Comparison of ENCODE assay signal across 1 cellular context in the genomic region with DNA sequence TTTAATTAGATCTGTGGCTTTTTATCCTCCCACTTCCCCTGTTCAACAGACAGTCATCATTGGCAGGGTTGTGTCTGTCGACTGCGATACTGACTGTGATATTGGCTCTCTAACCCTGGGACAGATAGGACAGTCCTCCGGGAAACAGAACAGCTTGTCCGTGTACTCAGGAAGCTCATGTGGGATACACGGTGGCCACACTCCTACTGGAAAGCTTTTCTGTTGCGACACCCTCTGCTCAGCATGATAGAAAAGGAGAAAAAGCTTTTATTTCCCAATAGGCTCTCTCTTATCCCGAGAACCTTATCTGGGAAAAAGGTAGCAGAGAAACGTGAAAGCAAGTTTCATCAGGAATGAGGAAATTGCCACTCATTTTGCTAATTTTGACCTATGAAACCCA.
TF ChIP-seq lines count a peak whose summit lies in the region.

No MANE protein-coding gene starts in this region.

TF ChIP-seq in IMR-90, 13 proteins besides CTCF, POLR2A, EP300 and RAD21 (continued from another document):
- peak; percentile 40; the same call in 1 of the 2 replicates for TF ChIP-seq BHLHE40 (IDR thresholded peaks at IDR 0.05; ENCODE audit: low read depth, low read length)
- no peak for TF ChIP-seq MAFK (IDR thresholded peaks at IDR 0.05; ENCODE audit: low read depth, low read length)
- TF ChIP-seq MAZ (IDR thresholded peaks at IDR 0.05; ENCODE audit: borderline replicate concordance, low read depth, low read length), result no peak
- TF ChIP-seq ELK1 (IDR thresholded peaks at IDR 0.05; ENCODE audit: borderline replicate concordance, low read depth, low read length), result no peak
- no peak for TF ChIP-seq MXI1 (IDR thresholded peaks at IDR 0.05; ENCODE audit: borderline replicate concordance, low read depth, low read length)
